Comparison of ENCODE assay signal across 16 cellular contexts in genomic region chr16:12655530-12655929, GRCh38.
DNase-seq lines count a peak whose midpoint lies in the region; ATAC-seq and TF ChIP-seq lines count a peak whose summit lies in the region.
"Had no signal": no experiment of that assay in that cellular context is flagged by ENCODE, and none has a peak within 500 bp of the region (broad histone marks: within the 10 kb centered on the region; RNA-seq: fewer than 3 reads in every experiment).

No MANE protein-coding gene starts in this region.

- H3K14ac ChIP-seq in H9 (ENCODE audit: insufficient read depth, low read length): no peak overlapping the region

- no peak overlapping the region for H2BK5ac ChIP-seq in H9 (ENCODE audit: insufficient read length, low read length)

- H3K4me2 ChIP-seq in H9 (ENCODE audit: insufficient read depth, insufficient read length, low read length): no peak overlapping the region
- H3K4me2 ChIP-seq: A549 had no signal

- H3K18ac ChIP-seq in H9 (ENCODE audit: insufficient read length, low read depth, low read length): no peak overlapping the region

- H2BK20ac ChIP-seq in H9 (ENCODE audit: low read depth, low read length, poor library complexity, severe bottlenecking): no peak overlapping the region

- peaks cover 13 to 20% of the 10 kb centered on the region in 2 experiments for H3K4me1 Mint-ChIP-seq in H9
- no peaks in the 10 kb centered on the region for H3K4me1 Mint-ChIP-seq in WTC11

- H3K36me3 Mint-ChIP-seq in H9 (ENCODE audit: insufficient read depth in 1 of 3, low read depth in 3 of 3) (no peaks in the 10 kb centered on the region; a peak in 1 of 7 replicates), WTC11 (no peaks in the 10 kb centered on the region)

- H3K27ac ChIP-seq in H9 (ENCODE audit: insufficient read length, low read depth, low read length): no peak overlapping the region
- H3K27ac ChIP-seq: A549, C4-2B had no signal

- H2BK12ac ChIP-seq in H9 (ENCODE audit: insufficient read length, low read depth, low read length): no peak overlapping the region

- H3K4me3 Mint-ChIP-seq in H9 (no peak overlapping the region; a peak in 1 of 5 replicates), WTC11 (no peak overlapping the region)
- H3K4me3 Mint-ChIP-seq: CD4-positive, alpha-beta T cell had no signal

- H3K9me3 Mint-ChIP-seq in H9: peaks cover 0 to 4% of the 10 kb centered on the region in 2 experiments; a peak in 1 of 5 replicates
- peaks cover 7% of the 10 kb centered on the region for H3K9me3 Mint-ChIP-seq in WTC11
- H3K9me3 Mint-ChIP-seq: CD4-positive, alpha-beta T cell had no signal

- no peaks in the 10 kb centered on the region for H4K20me1 ChIP-seq in H9 (ENCODE audit: control insufficient read depth, insufficient read depth, insufficient read length)

- no peak overlapping the region for H2AK5ac ChIP-seq in H9 (ENCODE audit: insufficient read length, low read length)

- no peak overlapping the region for H4K8ac ChIP-seq in H9 (replicated peaks; ENCODE audit: insufficient read length, low read depth, low read length)

- POLR2A ChIA-PET in WTC11 (lab: Charles Lee): no interaction called here

- H3K27me3 Mint-ChIP-seq in H9 (ENCODE audit: low read depth) (peaks cover 2% of the 10 kb centered on the region), WTC11 (ENCODE audit: low read depth) (no peaks in the 10 kb centered on the region; the same call in 1 of the 2 replicates)
- H3K27me3 Mint-ChIP-seq: CD4-positive, alpha-beta T cell had no signal

- no peaks in the 10 kb centered on the region for H3K9me3 ChIP-seq in H9 (ENCODE audit: control insufficient read depth, low read depth, low read length)
- H3K9me3 ChIP-seq: A549 had no signal

- no peaks in the 10 kb centered on the region for H3K23me2 ChIP-seq in H9 (ENCODE audit: insufficient read length, low read depth, low read length, poor library complexity, severe bottlenecking)

- CTCF ChIA-PET in WTC11 (lab: Charles Lee): no interaction called here

- no peak overlapping the region for H3T11ph ChIP-seq in H9 (ENCODE audit: low read length)

- no peaks in the 10 kb centered on the region for H3K27me3 ChIP-seq in H9 (ENCODE audit: insufficient read depth, low read length)

- H3K4me1 ChIP-seq in H9 (ENCODE audit: insufficient read depth, low read length): no peaks in the 10 kb centered on the region
- H3K4me1 ChIP-seq: A549 had no signal

- H2BK120ac ChIP-seq in H9 (ENCODE audit: low read depth, low read length, poor library complexity, severe bottlenecking): no peak overlapping the region

- H3K79me2 ChIP-seq in H9 (ENCODE audit: insufficient read depth, low read length): no peaks in the 10 kb centered on the region

- H3K79me1 ChIP-seq in H9 (ENCODE audit: insufficient read depth, low read depth, low read length, poor library complexity, severe bottlenecking): no peaks in the 10 kb centered on the region

- no peak overlapping the region for H3K4ac ChIP-seq in H9 (ENCODE audit: low read depth, low read length)

- DNase-seq in H9 (peak; percentile 17), WTC11 (ENCODE audit: low spot score) (no peak), islet precursor cell (peak; percentile 60), pons (ENCODE audit: low spot score) (peak; percentile 61), DMS153 treated with DMSO at 0.1 percent for 48 hours (lab: John Stamatoyannopoulos, UW; ENCODE audit: unreplicated experiment) (no peak), EL (no peak)
- DNase-seq in stimulated activated naive CD4-positive, alpha-beta T cell (lab: John Stamatoyannopoulos, UW): no peak
- DNase-seq: AML-193; CD4-positive, alpha-beta T cell; DMS153; DMS79 treated with DMSO at 0.1 percent for 48 hours; HCEC 1CT; KG1 had no signal

- no peak for ATAC-seq in WTC11
- ATAC-seq: A549, GM12878 had no signal

- H3K23ac ChIP-seq in H9 (ENCODE audit: insufficient read length, low read depth, low read length): no peak overlapping the region

- no peak overlapping the region for H2AFZ ChIP-seq in H9 (ENCODE audit: low read length)

- no peak overlapping the region for H3K56ac ChIP-seq in H9 (ENCODE audit: insufficient read length, low read depth, low read length)

- no peak overlapping the region for H4K91ac ChIP-seq in H9 (ENCODE audit: insufficient read length, low read depth, low read length)

- H4K5ac ChIP-seq in H9 (ENCODE audit: insufficient read length, low read depth, low read length): no peak overlapping the region

- no CpG with 5 or more reads among the region's 11 CpGs for WGBS in H9 (ENCODE audit: extremely low coverage, insufficient read length, low lambda C conversion rate)

- no peak overlapping the region for H2BK15ac ChIP-seq in H9 (ENCODE audit: low read depth, low read length)

- H3K9ac ChIP-seq in H9 (ENCODE audit: extremely low read depth, insufficient read length, low read length): no peak overlapping the region

- TF ChIP-seq CTCF in H9 (conservative IDR thresholded peaks at IDR 0.05) (no peak), WTC11 (IDR thresholded peaks at IDR 0.05) (no peak)

- H3K27ac Mint-ChIP-seq in H9 (peak overlapping the region in 2 of 3 experiments; percentile 58 to 85; a peak in 1 of 7 replicates), WTC11 (peak overlapping the region; percentile 26; the same call in 1 of the 2 replicates)
- H3K27ac Mint-ChIP-seq: CD4-positive, alpha-beta T cell had no signal

TF ChIP-seq in WTC11, 78 proteins besides CTCF, POLR2A, EP300 and RAD21 (continues in another document):
- TF ChIP-seq ATF1 (CRISPR knock-in tag; IDR thresholded peaks at IDR 0.05): no peak
- TF ChIP-seq GABPB1 (CRISPR knock-in tag; IDR thresholded peaks at IDR 0.05): no peak
- TF ChIP-seq HMGXB4 (CRISPR knock-in tag; IDR thresholded peaks at IDR 0.05): no peak
- no peak for TF ChIP-seq GRHL2 (CRISPR knock-in tag; IDR thresholded peaks at IDR 0.05; ENCODE audit: insufficient replicate concordance, severe bottlenecking)
- TF ChIP-seq FOXP1 (CRISPR knock-in tag; IDR thresholded peaks at IDR 0.05; ENCODE audit: borderline replicate concordance): no peak
- no peak for TF ChIP-seq ZNF281 (CRISPR knock-in tag; IDR thresholded peaks at IDR 0.05)
- TF ChIP-seq CBFB (CRISPR knock-in tag; IDR thresholded peaks at IDR 0.05; ENCODE audit: low read depth): no peak
- no peak for TF ChIP-seq E2F4 (CRISPR knock-in tag; IDR thresholded peaks at IDR 0.05; ENCODE audit: borderline replicate concordance, low read depth)
- TF ChIP-seq MYBL2 (CRISPR knock-in tag; IDR thresholded peaks at IDR 0.05): no peak
- no peak for TF ChIP-seq MXD4 (CRISPR knock-in tag; IDR thresholded peaks at IDR 0.05; ENCODE audit: borderline replicate concordance)
- no peak for TF ChIP-seq NR3C1 (CRISPR knock-in tag; conservative IDR thresholded peaks at IDR 0.05; ENCODE audit: low read depth)
- TF ChIP-seq PRRX2 (CRISPR knock-in tag; IDR thresholded peaks at IDR 0.05): no peak

Comparison
In these comparisons a context has a peak if more than half of its experiments do, and no peak if none do; other contexts are left out.
1. DNase-seq: peak in H9 (single experiment), islet precursor cell (single experiment) and pons (single experiment); none in WTC11 (single experiment), DMS153 treated with DMSO at 0.1 percent for 48 hours (single experiment), EL (single experiment) and stimulated activated naive CD4-positive, alpha-beta T cell (0 of 6).